ENCODE assay signal across 15 cellular contexts in the genomic region with DNA sequence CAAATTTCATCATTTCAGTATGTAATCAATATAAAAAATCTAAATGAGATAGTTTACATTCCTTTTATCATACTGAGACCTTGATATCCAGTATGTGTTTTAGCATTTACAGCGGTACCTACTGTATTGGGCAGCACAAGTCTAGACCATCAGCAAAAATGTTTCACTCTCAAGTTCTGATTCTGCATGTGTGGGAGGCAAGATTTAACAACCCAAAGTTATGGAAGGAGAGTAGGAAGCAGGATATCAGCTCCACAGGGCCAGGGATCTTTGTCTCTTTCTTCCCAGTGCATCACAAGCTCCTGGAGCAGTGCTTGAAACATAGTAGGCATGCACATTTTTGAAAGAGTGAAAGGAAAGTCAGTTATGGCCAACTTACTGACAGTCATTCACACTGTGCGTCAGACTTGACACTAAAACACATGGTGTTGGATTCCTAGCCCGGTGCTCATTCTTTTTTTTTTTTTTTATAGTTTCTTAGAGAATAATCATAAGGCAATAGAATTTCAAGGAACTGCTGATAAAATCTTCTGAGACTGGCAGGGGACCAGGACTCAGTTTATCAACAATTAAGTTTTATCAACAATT. TPM values are rescaled to one million over a fixed set of nuclear protein-coding genes. Genes with fewer than 3 reads are reported as not detected.
A peak's percentile ranks its signal among the peaks of the same experiment; 100 is the strongest.
DNase-seq lines count a peak whose midpoint lies in the region; ATAC-seq and TF ChIP-seq lines count a peak whose summit lies in the region.
"Had no signal": no experiment of that assay in that cellular context is flagged by ENCODE, and none has a peak within 500 bp of the region (broad histone marks: within the 10 kb centered on the region; RNA-seq: fewer than 3 reads in every experiment).

No MANE protein-coding gene starts in this region.

- ATAC-seq in psoas muscle (peak in 2 of 4 donors; percentile 34 to 55), HG02678 (IDR thresholded peaks at IDR 0.05; ENCODE audit: unreplicated experiment) (no peak)

- H3K9me3 ChIP-seq in psoas muscle: no peaks in the 10 kb centered on the region

- peaks cover 56% of the 10 kb centered on the region for H3K4me1 ChIP-seq in psoas muscle

- 51 to 72% (median 53%) methylated on average over 3 of the region's 3 CpGs for WGBS in psoas muscle, 3 donors

- no peak for TF ChIP-seq POLR2A in erythroblast (IDR thresholded peaks at IDR 0.05; ENCODE audit: low read length)

- H3K27me3 ChIP-seq in psoas muscle (ENCODE audit: insufficient read depth in 3 of 3, low read length in 2 of 3): no peaks in the 10 kb centered on the region

- H3K36me3 ChIP-seq in psoas muscle (ENCODE audit: insufficient read depth in 1 of 2, low read depth in 1 of 2): no peaks in the 10 kb centered on the region
- H3K36me3 ChIP-seq: cardiac muscle cell had no signal

- intact Hi-C loops in psoas muscle (cut with DNase I): no loop called here

- no peak for TF ChIP-seq CTCF in psoas muscle (IDR thresholded peaks at IDR 0.05)

- peak overlapping the region; percentile 71 for H3K27ac ChIP-seq in psoas muscle
- H3K27ac ChIP-seq: cardiac muscle cell had no signal

- no peak overlapping the region for H3K4me3 ChIP-seq in psoas muscle
- H3K4me3 ChIP-seq: cardiac muscle cell had no signal

- DNase-seq in EL (peak; percentile 37), OCI-M1 (lab: John Stamatoyannopoulos, UW) (peak; percentile 96), erythroblast (lab: John Stamatoyannopoulos, UW) (peak; percentile 68 to 80), psoas muscle (no peak), HuH-7 (ENCODE audit: low spot score) (no peak), NCI-H187 treated with DMSO at 0.1 percent for 48 hours (lab: John Stamatoyannopoulos, UW) (no peak)
- DNase-seq in effector CD4-positive, alpha-beta T cell: no peak
- DNase-seq: activated CD4-positive, alpha-beta T cell treated with anti-CD3 and anti-CD28 coated beads, Interleukin-2, amount 50 U/mL, for 1 hour; activated T-cell treated with anti-CD3 and anti-CD28 coated beads, Interleukin-2, amount 50 U/mL, for 24 hours; NCI-H1417 treated with DMSO at 0.1 percent for 48 hours; NCI-H2227 treated with DMSO at 0.1 percent for 48 hours; SHP77 treated with DMSO at 0.1 percent for 48 hours; stimulated activated CD4-positive, alpha-beta T cell treated with anti-CD3 and anti-CD28 coated beads, Interleukin-4, amount 100 ng/mL, for 4 hours had no signal

RNA-seq across cellular contexts. Expression of gene TENT5C, which starts 6.1 kb away (rescaled TPM):
- total RNA-seq in psoas muscle: 10 to 100 TPM in 3 of 4 donors, 1 to 10 TPM in 1; 3.1 to 31.4 (median 15.9) TPM
- 1 to 10 TPM; 1.5 to 9.7 (median 2.7) TPM for polyA plus RNA-seq in psoas muscle

Comparison
In these comparisons a context has a peak if more than half of its experiments do, and no peak if none do; other contexts are left out.
1. DNase-seq: peak in EL (single experiment), OCI-M1 (single experiment) and erythroblast (2 of 2); none in psoas muscle (0 of 2), effector CD4-positive, alpha-beta T cell (single experiment), HuH-7 (single experiment) and NCI-H187 treated with DMSO at 0.1 percent for 48 hours (single experiment).